27 cellular contexts compared by ENCODE assay signal in the genomic region with DNA sequence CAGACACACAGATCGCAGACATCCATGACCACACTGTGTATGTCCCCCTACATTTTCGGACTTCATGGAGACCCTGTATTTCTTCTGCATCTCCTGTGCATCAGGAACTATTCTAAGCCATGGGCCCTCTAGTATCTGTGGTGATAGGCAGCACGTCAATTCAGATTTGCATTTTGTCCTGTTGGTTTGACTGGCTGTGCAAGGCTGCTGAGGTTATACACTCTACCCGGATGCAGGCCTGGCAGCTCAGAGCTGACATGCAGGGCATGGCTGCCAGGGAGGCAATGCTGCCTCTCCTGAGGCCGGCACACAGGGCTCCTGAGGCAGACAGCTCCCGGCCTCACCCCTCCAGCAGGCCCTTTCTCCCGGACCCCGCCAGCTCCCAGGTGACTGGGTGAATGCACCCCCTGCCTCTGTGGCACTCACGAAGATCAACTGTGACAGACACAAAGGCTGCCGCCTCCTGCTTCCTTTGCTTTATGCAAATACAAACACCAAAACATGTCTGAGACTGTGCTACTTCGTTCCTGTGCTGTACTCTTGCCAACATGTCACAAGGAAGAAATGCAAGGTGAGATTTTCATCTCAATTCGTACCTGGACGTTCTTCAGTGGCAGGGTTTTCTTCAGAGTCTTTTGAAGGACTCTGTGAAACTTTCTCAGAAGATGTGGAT. TPM values are rescaled to one million over a fixed set of nuclear protein-coding genes. Genes with fewer than 3 reads are reported as not detected.
"Had no signal": no experiment of that assay in that cellular context is flagged by ENCODE, and none has a peak within 500 bp of the region (broad histone marks: within the 10 kb centered on the region; RNA-seq: fewer than 3 reads in every experiment).

No MANE protein-coding gene starts in this region.

- H3K4me3 Mint-ChIP-seq: activated B cell treated with CpG ODN at 0.5 μM for 24 hours; activated CD4-positive, alpha-beta T cell treated with anti-CD3 and anti-CD28 coated beads, Interleukin-2, amount 10 ng/mL, durations not matched to agents 24 days and 14 days; activated CD8-positive, alpha-beta memory T cell treated with anti-CD3 and anti-CD28 coated beads, Interleukin-2, amount 10 ng/mL, durations not matched to agents 7 days and 5 days; activated naive CD8-positive, alpha-beta T cell treated with anti-CD3 and anti-CD28 coated beads, Interleukin-2, amount 50 U/mL, for 24 hours; activated T-cell treated with anti-CD3 and anti-CD28 coated beads, Interleukin-2, amount 50 U/mL, for 24 hours; activated T-helper 1 cell treated with anti-CD3 and anti-CD28 coated beads, Interleukin-12 subunit alpha, Interleukin-12 subunit beta, Interleukin-2, Interleukin-4 antibody, amounts not matched to agents 30 ng/mL and 10 ng/mL and 1 ng/mL, durations not matched to agents 14 hours and 24 hours and 36 hours; brain had no signal

- H3K27ac ChIP-seq: Peyer's patch, RWPE1, SJCRH30 had no signal

- H3K9ac ChIP-seq: SK-N-SH had no signal

- H3K9me3 Mint-ChIP-seq: activated B cell treated with CpG ODN at 0.5 μM for 24 hours; activated CD4-positive, alpha-beta T cell treated with anti-CD3 and anti-CD28 coated beads, Interleukin-2, amount 10 ng/mL, durations not matched to agents 24 days and 14 days; activated naive CD4-positive, alpha-beta T cell treated with anti-CD3 and anti-CD28 coated beads, Interleukin-2, amount 50 U/mL, for 72 hours; activated naive CD8-positive, alpha-beta T cell treated with anti-CD3 and anti-CD28 coated beads, Interleukin-2, amount 50 U/mL, for 24 hours; activated T-cell treated with anti-CD3 and anti-CD28 coated beads, Interleukin-2, amount 50 U/mL, for 24 hours; activated T-helper 1 cell treated with anti-CD3 and anti-CD28 coated beads, Interleukin-12 subunit alpha, Interleukin-12 subunit beta, Interleukin-2, Interleukin-4 antibody, amounts not matched to agents 30 ng/mL and 10 ng/mL and 1 ng/mL, durations not matched to agents 14 hours and 24 hours and 36 hours; brain had no signal

- H3K27ac Mint-ChIP-seq: activated B cell treated with CpG ODN at 0.5 μM for 24 hours; activated CD4-positive, alpha-beta T cell treated with anti-CD3 and anti-CD28 coated beads, Interleukin-2, amount 10 ng/mL, durations not matched to agents 24 days and 14 days; activated CD8-positive, alpha-beta memory T cell treated with anti-CD3 and anti-CD28 coated beads, Interleukin-2, amount 10 ng/mL, durations not matched to agents 7 days and 5 days; activated naive CD8-positive, alpha-beta T cell treated with anti-CD3 and anti-CD28 coated beads, Interleukin-2, amount 50 U/mL, for 24 hours; activated T-helper 1 cell treated with anti-CD3 and anti-CD28 coated beads, Interleukin-12 subunit alpha, Interleukin-12 subunit beta, Interleukin-2, Interleukin-4 antibody, amounts not matched to agents 30 ng/mL and 10 ng/mL and 1 ng/mL, durations not matched to agents 14 hours and 24 hours and 36 hours; brain had no signal

- H3K9me2 ChIP-seq: SK-N-SH had no signal

- H3K9me3 ChIP-seq: Peyer's patch, SJCRH30, SK-N-SH had no signal

- H3K27me3 Mint-ChIP-seq: activated B cell treated with CpG ODN at 0.5 μM for 24 hours; activated CD4-positive, alpha-beta T cell treated with anti-CD3 and anti-CD28 coated beads, Interleukin-2, amount 10 ng/mL, durations not matched to agents 24 days and 14 days; activated CD8-positive, alpha-beta memory T cell treated with anti-CD3 and anti-CD28 coated beads, Interleukin-2, amount 10 ng/mL, durations not matched to agents 7 days and 5 days; activated naive CD8-positive, alpha-beta T cell treated with anti-CD3 and anti-CD28 coated beads, Interleukin-2, amount 50 U/mL, for 24 hours; activated T-cell treated with anti-CD3 and anti-CD28 coated beads, Interleukin-2, amount 50 U/mL, for 24 hours; brain had no signal

- H3K4me1 Mint-ChIP-seq: activated B cell treated with CpG ODN at 0.5 μM for 24 hours had no signal

- H3K4me2 ChIP-seq: SK-N-SH had no signal

- ATAC-seq: activated CD8-positive, alpha-beta memory T cell treated with anti-CD3 and anti-CD28 coated beads, Interleukin-2, amount 10 ng/mL, durations not matched to agents 7 days and 5 days; activated naive CD4-positive, alpha-beta T cell treated with anti-CD3 and anti-CD28 coated beads, Interleukin-2, amount 50 U/mL, for 72 hours; activated naive CD8-positive, alpha-beta T cell treated with anti-CD3 and anti-CD28 coated beads, Interleukin-2, amount 50 U/mL, for 24 hours had no signal

- H3K27me3 ChIP-seq: Peyer's patch, SJCRH30 had no signal

- H3K4me3 ChIP-seq: Peyer's patch, SJCRH30 had no signal

- H3K4me1 ChIP-seq: Peyer's patch had no signal

- DNase-seq: activated B cell treated with CpG ODN at 0.5 μM for 24 hours; activated CD4-positive, alpha-beta T cell treated with anti-CD3 and anti-CD28 coated beads for 1 hour; activated CD4-positive, alpha-beta T cell treated with anti-CD3 and anti-CD28 coated beads, Interleukin-2, amount 10 ng/mL, durations not matched to agents 24 days and 14 days; activated CD4-positive, alpha-beta T cell treated with anti-CD3 and anti-CD28 coated beads, Interleukin-2, amount 50 U/mL, for 48 hours; activated CD8-positive, alpha-beta memory T cell treated with anti-CD3 and anti-CD28 coated beads, Interleukin-2, amount 10 ng/mL, durations not matched to agents 7 days and 5 days; activated effector memory CD4-positive, alpha-beta T cell treated with anti-CD3 and anti-CD28 coated beads, Interleukin-2, amount 50 U/mL, for 16 hours; activated naive CD4-positive, alpha-beta T cell treated with Interleukin-2 at 50 U/mL for 16 hours; activated naive CD8-positive, alpha-beta T cell treated with anti-CD3 and anti-CD28 coated beads, Interleukin-2, amount 50 U/mL, for 24 hours; activated T-cell treated with anti-CD3 and anti-CD28 coated beads, Interleukin-2, amount 50 U/mL, for 24 hours; amniotic stem cell; NCI-H1417; NCI-H1930; NCI-H2171; NCI-H2227 treated with DMSO at 0.1 percent for 48 hours; NCI-H446 treated with DMSO at 0.1 percent for 48 hours; NCI-H524 treated with DMSO at 0.1 percent for 48 hours; NCI-H82; Peyer's patch; Right ventricle myocardium superior; SJCRH30; SK-N-SH; SW 1271; T-helper 9 cell had no signal

RNA-seq across cellular contexts. Expression of a gene that starts 51.0 kb away (rescaled TPM):
- total RNA-seq: activated B cell treated with CpG ODN at 0.5 μM for 24 hours, SJCRH30 had no signal
